1 cellular context compared by ENCODE assay signal in genomic region chr14:67421356-67422224, GRCh38.
TF ChIP-seq lines count a peak whose summit lies in the region.

No MANE protein-coding gene starts in this region.

TF ChIP-seq in HepG2, 621 proteins besides CTCF, POLR2A, EP300 and RAD21:
- TF ChIP-seq MAFK (conservative IDR thresholded peaks at IDR 0.05 in 1 of 2, IDR thresholded peaks at IDR 0.05 in 1 of 2; ENCODE audit: low read length in 2 of 2) (peak; percentile 62 to 82), MAFF (IDR thresholded peaks at IDR 0.05; ENCODE audit: low read depth, low read length) (peak; percentile 46; the same call in 1 of the 2 replicates), NPAS2 (CRISPR knock-in tag; IDR thresholded peaks at IDR 0.05; ENCODE audit: borderline replicate concordance) (no peak), ZNF510 (CRISPR knock-in tag; IDR thresholded peaks at IDR 0.05; ENCODE audit: low read depth) (no peak)
